In the genomic region with DNA sequence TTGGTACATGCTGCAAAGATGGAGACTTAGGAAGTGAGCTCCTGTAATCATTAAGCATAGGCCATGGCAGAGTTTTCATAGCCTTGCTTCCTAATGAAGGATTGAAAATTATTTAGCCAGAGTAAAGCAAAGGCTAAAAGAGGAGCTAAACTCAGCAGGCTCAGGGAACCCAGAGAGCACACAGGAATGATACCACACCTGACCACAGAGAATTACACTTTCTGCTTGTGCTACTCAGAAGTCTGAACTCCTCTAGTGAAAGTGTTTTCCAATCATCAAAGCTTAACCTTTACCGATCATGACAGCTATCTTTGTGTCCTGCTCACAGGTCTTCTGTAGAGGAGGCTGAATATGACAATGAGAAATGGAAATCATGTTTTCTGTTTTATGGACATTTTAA, we compare ENCODE assay signal across 30 cellular contexts.
"Had no signal": no experiment of that assay in that cellular context is flagged by ENCODE, and none has a peak within 500 bp of the region (broad histone marks: within the 10 kb centered on the region; RNA-seq: fewer than 3 reads in every experiment).

No MANE protein-coding gene starts in this region.

- ATAC-seq: activated naive CD4-positive, alpha-beta T cell treated with anti-CD3 and anti-CD28 coated beads, Interleukin-2, amount 50 U/mL, for 72 hours; activated naive CD8-positive, alpha-beta T cell treated with anti-CD3 and anti-CD28 coated beads, Interleukin-2, amount 50 U/mL, for 24 hours; activated T-cell treated with anti-CD3 and anti-CD28 coated beads, Interleukin-2, amount 50 U/mL, for 4 hours; activated T-cell treated with anti-CD3 and anti-CD28 coated beads, Interleukin-2, amount 50 U/mL, for 72 hours; activated T-helper 17 cell treated with anti-CD3 and anti-CD28 coated beads, Interleukin-2, amount 50 U/mL, for 72 hours; body of pancreas had no signal

- DNase-seq: activated effector memory CD4-positive, alpha-beta T cell treated with anti-CD3 and anti-CD28 coated beads, Interleukin-2, amount 50 U/mL, for 16 hours; activated effector memory CD4-positive, alpha-beta T cell treated with Interleukin-2 at 50 U/mL for 16 hours; activated gamma-delta T cell; activated gamma-delta T cell treated with Interleukin-2 at 50 U/mL for 16 hours; activated naive CD4-positive, alpha-beta T cell; activated naive CD4-positive, alpha-beta T cell treated with anti-CD3 and anti-CD28 coated beads for 36 hours; activated naive CD4-positive, alpha-beta T cell treated with anti-CD3 and anti-CD28 coated beads, Interleukin-2, amount 10 ng/mL, durations not matched to agents 7 days and 5 days; activated naive CD4-positive, alpha-beta T cell treated with anti-CD3 and anti-CD28 coated beads, Interleukin-2, amount 50 U/mL, for 16 hours; activated naive CD4-positive, alpha-beta T cell treated with Interleukin-2 at 50 U/mL for 16 hours; activated naive CD8-positive, alpha-beta T cell treated with anti-CD3 and anti-CD28 coated beads for 36 hours; activated naive CD8-positive, alpha-beta T cell treated with anti-CD3 and anti-CD28 coated beads, Interleukin-2, amount 10 ng/mL, durations not matched to agents 7 days and 5 days; activated naive CD8-positive, alpha-beta T cell treated with anti-CD3 and anti-CD28 coated beads, Interleukin-2, amount 50 U/mL, for 24 hours; activated T-cell treated with anti-CD3 and anti-CD28 coated beads, Interleukin-2, amount 50 U/mL, for 4 hours; activated T-cell treated with anti-CD3 and anti-CD28 coated beads, Interleukin-2, amount 50 U/mL, for 48 hours; activated T-cell treated with anti-CD3 and anti-CD28 coated beads, Interleukin-2, amount 50 U/mL, for 72 hours; adrenal gland; amniotic stem cell; amygdala; anterior cingulate cortex; aorta; body of pancreas; brain microvascular endothelial cell; caudate nucleus; central memory CD4-positive, alpha-beta T cell; cerebellar nuclear complex had no signal

- H3K4me1 ChIP-seq: adrenal gland, ascending aorta, body of pancreas, breast epithelium had no signal

- H3K27ac ChIP-seq: adrenal gland, ascending aorta, body of pancreas, brain microvascular endothelial cell, breast epithelium, cardiac muscle cell had no signal

- H3K9me3 ChIP-seq: ascending aorta, body of pancreas, breast epithelium had no signal

- H3K36me3 ChIP-seq: adrenal gland, ascending aorta, brain microvascular endothelial cell, breast epithelium, cardiac muscle cell had no signal

- H3K27me3 ChIP-seq: adrenal gland, ascending aorta, body of pancreas, brain microvascular endothelial cell, breast epithelium, cardiac muscle cell had no signal

- H3K4me3 ChIP-seq: adrenal gland, ascending aorta, body of pancreas, breast epithelium, cardiac muscle cell had no signal
